In the genomic region with DNA sequence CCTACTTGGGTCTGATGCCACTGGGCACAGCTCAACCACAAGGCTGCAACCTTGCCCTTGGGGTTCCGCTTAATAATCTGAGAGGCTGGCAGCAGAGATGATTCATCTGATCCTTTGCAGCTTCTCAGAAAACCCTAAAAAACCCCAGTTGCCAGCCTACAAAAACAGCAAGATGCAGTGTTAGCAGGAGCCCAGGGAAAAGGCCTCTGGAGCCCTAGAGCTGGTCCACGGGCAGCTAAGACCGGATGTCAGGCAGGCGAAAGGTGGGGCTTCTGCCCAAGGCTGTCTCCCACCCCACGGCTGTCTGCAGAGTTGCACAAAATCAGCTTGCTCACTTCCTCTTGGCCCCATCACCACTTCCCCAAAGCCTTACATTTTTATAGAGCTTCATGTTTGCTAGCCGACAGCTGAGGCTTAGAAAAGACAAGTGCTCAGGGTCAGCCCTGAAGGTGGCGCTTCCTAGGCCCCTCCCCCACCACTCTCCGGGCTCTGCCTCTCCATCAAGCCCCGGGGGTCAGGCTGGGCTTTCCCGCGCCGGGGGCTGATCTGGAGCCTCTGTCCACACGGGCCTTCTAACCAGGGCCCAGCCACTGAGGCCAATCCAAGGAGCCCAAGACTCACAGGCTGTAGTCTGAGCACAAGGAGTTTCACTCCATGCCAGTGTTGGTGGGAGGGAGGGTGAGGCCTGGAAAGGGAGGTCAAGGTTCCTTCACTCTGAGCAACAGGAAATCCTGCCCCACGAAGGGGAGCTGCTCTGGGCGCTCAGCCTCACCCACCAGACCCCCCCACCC, we compare ENCODE assay signal across 8 cellular contexts. TPM values are rescaled to one million over a fixed set of nuclear protein-coding genes. Genes with fewer than 3 reads are reported as not detected.
DNase-seq lines count a peak whose midpoint lies in the region; ATAC-seq, FAIRE-seq and TF ChIP-seq lines count a peak whose summit lies in the region.

No MANE protein-coding gene starts in this region.

- H3K36me3 ChIP-seq in RWPE2 (ENCODE audit: low read depth) (no peaks in the 10 kb centered on the region), heart left ventricle (no peaks in the 10 kb centered on the region), aorta (ENCODE audit: control insufficient read depth in 1 of 2, insufficient read depth in 2 of 2, low read length in 1 of 2) (no peaks in the 10 kb centered on the region)

- TF ChIP-seq POLR2A in heart left ventricle (IDR thresholded peaks at IDR 0.05), result no peak

- intact Hi-C loops in heart left ventricle (cut with DNase I) (loop anchor here (1.0 to 5.0 kb wide), 14 partner anchors 59 to 262 kb away; a partner anchor contains a TSS), aorta (cut with DNase I) (loop anchor here (2.0 to 5.0 kb wide), 5 partner anchors 85 to 185 kb away; a partner anchor contains a TSS)

- H3K4me1 ChIP-seq in RWPE2 (ENCODE audit: insufficient read depth, poor library complexity, severe bottlenecking) (peaks cover 10% of the 10 kb centered on the region), heart left ventricle (peaks cover 6 to 100% (median 37%) of the 10 kb centered on the region in 12 donors), aorta (ENCODE audit: control insufficient read depth in 1 of 2, insufficient read depth in 2 of 2, low read length in 2 of 2) (peaks cover 0 to 4% of the 10 kb centered on the region in 2 donors)

- H3K36me3 Mint-ChIP-seq in activated naive CD4-positive, alpha-beta T cell treated with anti-CD3 and anti-CD28 coated beads, Interleukin-2, amount 10 ng/mL, durations not matched to agents 7 days and 5 days, result no peaks in the 10 kb centered on the region
- H3K36me3 Mint-ChIP-seq in progenitor cell of endocrine pancreas (ENCODE audit: insufficient read depth), result no peaks in the 10 kb centered on the region

- ATAC-seq in HG03378 (IDR thresholded peaks at IDR 0.05; ENCODE audit: unreplicated experiment) (peak; percentile 59), RWPE2 (ENCODE audit: low read depth) (peak; percentile 74), heart left ventricle (peak; percentile 72 to 78 (median 76)), aorta (ENCODE audit: low FRiP score) (peak; percentile 82)

- peaks cover 58% of the 10 kb centered on the region for H3K4me1 Mint-ChIP-seq in activated naive CD4-positive, alpha-beta T cell treated with anti-CD3 and anti-CD28 coated beads, Interleukin-2, amount 10 ng/mL, durations not matched to agents 7 days and 5 days
- H3K4me1 Mint-ChIP-seq in progenitor cell of endocrine pancreas (ENCODE audit: low read depth), result peaks cover 7% of the 10 kb centered on the region

- no peak for TF ChIP-seq CTCF in RWPE2 (IDR thresholded peaks at IDR 0.05; ENCODE audit: poor library complexity, severe bottlenecking)
- TF ChIP-seq CTCF in heart left ventricle (IDR thresholded peaks at IDR 0.05), result peak in 1 of 12 donors; percentile 7
- no peak for TF ChIP-seq CTCF in progenitor cell of endocrine pancreas (IDR thresholded peaks at IDR 0.05; ENCODE audit: unreplicated experiment)

- H3K27me3 Mint-ChIP-seq in activated naive CD4-positive, alpha-beta T cell treated with anti-CD3 and anti-CD28 coated beads, Interleukin-2, amount 10 ng/mL, durations not matched to agents 7 days and 5 days, result no peaks in the 10 kb centered on the region
- peaks cover 4% of the 10 kb centered on the region for H3K27me3 Mint-ChIP-seq in progenitor cell of endocrine pancreas

- no peak for FAIRE-seq in GM19239 (lab: Jason Lieb, UNC)

- H3K27me3 ChIP-seq in RWPE2 (ENCODE audit: insufficient read depth, poor library complexity, severe bottlenecking) (no peaks in the 10 kb centered on the region), heart left ventricle (no peaks in the 10 kb centered on the region), aorta (ENCODE audit: control insufficient read depth in 1 of 2, insufficient read depth in 2 of 2, low read length in 1 of 2) (no peaks in the 10 kb centered on the region)

- WGBS in heart left ventricle, 4 donors, result 22 to 36% (median 29%) methylated on average over 12 to 15 of the region's 15 CpGs
- 3 to 4% methylated on average over 15 of the region's 15 CpGs for WGBS in aorta, 2 donors

- peak overlapping the region; percentile 95 for H3K27ac Mint-ChIP-seq in activated naive CD4-positive, alpha-beta T cell treated with anti-CD3 and anti-CD28 coated beads, Interleukin-2, amount 10 ng/mL, durations not matched to agents 7 days and 5 days
- H3K27ac Mint-ChIP-seq in progenitor cell of endocrine pancreas, result peak overlapping the region; percentile 88

- H3K9me3 Mint-ChIP-seq in activated naive CD4-positive, alpha-beta T cell treated with anti-CD3 and anti-CD28 coated beads, Interleukin-2, amount 10 ng/mL, durations not matched to agents 7 days and 5 days, result no peaks in the 10 kb centered on the region
- H3K9me3 Mint-ChIP-seq in progenitor cell of endocrine pancreas (ENCODE audit: low read depth), result no peaks in the 10 kb centered on the region

- H3K4me3 Mint-ChIP-seq in activated naive CD4-positive, alpha-beta T cell treated with anti-CD3 and anti-CD28 coated beads, Interleukin-2, amount 10 ng/mL, durations not matched to agents 7 days and 5 days, result peak overlapping the region; percentile 61
- peak overlapping the region; percentile 63 for H3K4me3 Mint-ChIP-seq in progenitor cell of endocrine pancreas (ENCODE audit: low read depth)

- DNase-seq in AG20443 (ENCODE audit: low spot score), result peak; percentile 63
- DNase-seq in GM19239 (ENCODE audit: insufficient read length, low spot score), result peak; percentile 50
- no peak for DNase-seq in RWPE2 (ENCODE audit: low spot score)
- peak; percentile 76 for DNase-seq in activated naive CD4-positive, alpha-beta T cell treated with anti-CD3 and anti-CD28 coated beads, Interleukin-2, amount 10 ng/mL, durations not matched to agents 7 days and 5 days
- DNase-seq in heart left ventricle, result peak; percentile 71 to 89 (median 85)
- peak; percentile 56 for DNase-seq in progenitor cell of endocrine pancreas (ENCODE audit: low spot score, unreplicated experiment)
- peak; percentile 91 to 93 for DNase-seq in aorta

- CTCF ChIA-PET in activated naive CD4-positive, alpha-beta T cell treated with anti-CD3 and anti-CD28 coated beads, Interleukin-2, amount 10 ng/mL, durations not matched to agents 7 days and 5 days (lab: Charles Lee), result interaction anchor here (0.6 to 6.1 kb wide), 48 partner anchors 9 to 316 kb away, joined by 3 to 74 read pairs (median 7); a partner anchor contains a TSS

- H3K27ac ChIP-seq in RWPE2 (ENCODE audit: poor library complexity, severe bottlenecking), result peak overlapping the region; percentile 89
- H3K27ac ChIP-seq in heart left ventricle, result peak overlapping the region; percentile 82 to 99 (median 92)
- peak overlapping the region; percentile 83 to 94 for H3K27ac ChIP-seq in aorta (ENCODE audit: low read depth in 1 of 2, low read length in 2 of 2)

- H3K9me3 ChIP-seq in RWPE2 (ENCODE audit: severe bottlenecking), result no peaks in the 10 kb centered on the region
- no peaks in the 10 kb centered on the region for H3K9me3 ChIP-seq in heart left ventricle
- H3K9me3 ChIP-seq in aorta (ENCODE audit: control insufficient read depth, low read length), result no peaks in the 10 kb centered on the region

- no peak overlapping the region for H3K4me3 ChIP-seq in RWPE2 (ENCODE audit: severe bottlenecking)
- peak overlapping the region in 10 of 12 donors; percentile 14 to 52 (median 39) for H3K4me3 ChIP-seq in heart left ventricle
- no peak overlapping the region for H3K4me3 ChIP-seq in aorta (ENCODE audit: low read length in 2 of 2)

RNA-seq across cellular contexts. Expression of a gene that starts 4.2 kb away (rescaled TPM):
- total RNA-seq in heart left ventricle (1 to 10 TPM in 7 of 9 donors, under 1 TPM in 2; 0.12 to 6.2 (median 2.2) TPM), progenitor cell of endocrine pancreas (not detected in 2 replicates), aorta (10 to 100 TPM in 1 of 2 donors, 1 to 10 TPM in 1; 4.3 to 10.5 TPM)
- polyA plus RNA-seq in heart left ventricle (1 to 10 TPM; 1.2 to 1.5 TPM), aorta (10 to 100 TPM in 1 of 2 donors, 1 to 10 TPM in 1; 3.4 to 13.4 TPM)

RNA-seq across cellular contexts. Expression of a gene that starts 4.2 kb away (rescaled TPM):
- 10 to 100 TPM in 1 of 9 donors, 1 to 10 TPM in 4, under 1 TPM in 2, not detected in 2; 0.46 to 26.4 (median 2.2) TPM for total RNA-seq in heart left ventricle
- polyA plus RNA-seq in heart left ventricle, result 1 to 10 TPM; 1.1 TPM
- total RNA-seq in progenitor cell of endocrine pancreas, result not detected in 2 replicates
- total RNA-seq in aorta, result 1 to 10 TPM; 4.0 to 6.0 TPM
- polyA plus RNA-seq in aorta, result 1 to 10 TPM; 1.3 to 7.3 TPM

RNA-seq across cellular contexts. Expression of a gene that starts 33.8 kb away (rescaled TPM):
- total RNA-seq in heart left ventricle, result 10 to 100 TPM in 2 of 9 donors, 1 to 10 TPM in 7; 2.3 to 45.1 (median 6.5) TPM
- 1 to 10 TPM; 6.8 to 9.3 TPM for polyA plus RNA-seq in heart left ventricle
- 0.55 and 0.69 TPM in 2 replicates for total RNA-seq in progenitor cell of endocrine pancreas
- 10 to 100 TPM; 19.1 to 53.6 TPM for total RNA-seq in aorta
- polyA plus RNA-seq in aorta, result 10 to 100 TPM; 20.5 to 51.5 TPM

RNA-seq across cellular contexts. Expression of a gene that starts 58.3 kb away (rescaled TPM):
- total RNA-seq in heart left ventricle (100 to 1,000 TPM; 394 to 878 (median 625) TPM), progenitor cell of endocrine pancreas (212 and 214 TPM in 2 replicates), aorta (100 to 1,000 TPM; 110 TPM)
- polyA plus RNA-seq in heart left ventricle (100 to 1,000 TPM; 563 to 710 TPM), aorta (100 to 1,000 TPM; 140 to 219 TPM)

RNA-seq across cellular contexts. Expression of a gene that starts 58.5 kb away (rescaled TPM):
- total RNA-seq in heart left ventricle (10 to 100 TPM; 30.5 to 48.4 (median 34.0) TPM), progenitor cell of endocrine pancreas (91.2 and 93.6 TPM in 2 replicates), aorta (10 to 100 TPM; 17.1 to 17.4 TPM)
- polyA plus RNA-seq in heart left ventricle (10 to 100 TPM; 25.6 to 64.3 TPM), aorta (10 to 100 TPM; 14.5 to 20.1 TPM)

Comparison
In these comparisons a context has a peak if more than half of its experiments do, and no peak if none do; other contexts are left out.
1. H3K4me3 ChIP-seq: peak in heart left ventricle (10 of 12); none in RWPE2 (single experiment) and aorta (0 of 2).
2. Peak in every context shown above with its lines, with median percentiles within 50 percentile points of each other: ATAC-seq and H3K27ac ChIP-seq.